1 cellular context compared by ENCODE assay signal in genomic region chr10:101042667-101043355, GRCh38.
A peak's percentile ranks its signal among the peaks of the same experiment; 100 is the strongest.
TF ChIP-seq lines count a peak whose summit lies in the region.

No MANE protein-coding gene starts in this region.

TF ChIP-seq in HepG2, 621 proteins besides CTCF, POLR2A, EP300 and RAD21 (continued from another document):
- peak; percentile 80 for TF ChIP-seq ZBTB25 (CRISPR knock-in tag; IDR thresholded peaks at IDR 0.05)
- no peak for TF ChIP-seq THYN1 (CRISPR knock-in tag; IDR thresholded peaks at IDR 0.05; ENCODE audit: borderline replicate concordance, low read depth)
- TF ChIP-seq ZNF274 (CRISPR knock-in tag; IDR thresholded peaks at IDR 0.05): peak; percentile 75; the same call in 1 of the 2 replicates
- no peak for TF ChIP-seq USF2 (IDR thresholded peaks at IDR 0.05; ENCODE audit: low read depth, low read length)
- TF ChIP-seq USF2 (CRISPR knock-in tag; IDR thresholded peaks at IDR 0.05; ENCODE audit: borderline replicate concordance): no peak
- TF ChIP-seq ZNF605 (CRISPR knock-in tag; IDR thresholded peaks at IDR 0.05): peak; percentile 86
- TF ChIP-seq, protein P1, sequence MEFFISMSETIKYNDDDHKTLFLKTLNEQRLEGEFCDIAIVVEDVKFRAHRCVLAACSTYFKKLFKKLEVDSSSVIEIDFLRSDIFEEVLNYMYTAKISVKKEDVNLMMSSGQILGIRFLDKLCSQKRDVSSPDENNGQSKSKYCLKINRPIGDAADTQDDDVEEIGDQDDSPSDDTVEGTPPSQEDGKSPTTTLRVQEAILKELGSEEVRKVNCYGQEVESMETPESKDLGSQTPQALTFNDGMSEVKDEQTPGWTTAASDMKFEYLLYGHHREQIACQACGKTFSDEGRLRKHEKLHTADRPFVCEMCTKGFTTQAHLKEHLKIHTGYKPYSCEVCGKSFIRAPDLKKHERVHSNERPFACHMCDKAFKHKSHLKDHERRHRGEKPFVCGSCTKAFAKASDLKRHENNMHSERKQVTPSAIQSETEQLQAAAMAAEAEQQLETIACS (CRISPR knock-in tag; IDR thresholded peaks at IDR 0.05): no peak
- TF ChIP-seq, protein P2, sequence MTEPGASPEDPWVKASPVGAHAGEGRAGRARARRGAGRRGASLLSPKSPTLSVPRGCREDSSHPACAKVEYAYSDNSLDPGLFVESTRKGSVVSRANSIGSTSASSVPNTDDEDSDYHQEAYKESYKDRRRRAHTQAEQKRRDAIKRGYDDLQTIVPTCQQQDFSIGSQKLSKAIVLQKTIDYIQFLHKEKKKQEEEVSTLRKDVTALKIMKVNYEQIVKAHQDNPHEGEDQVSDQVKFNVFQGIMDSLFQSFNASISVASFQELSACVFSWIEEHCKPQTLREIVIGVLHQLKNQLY (CRISPR knock-in tag; IDR thresholded peaks at IDR 0.05): no peak
